In genomic region chr10:31146496-31147219, GRCh38 we compare ENCODE assay signal across 10 cellular contexts.
A peak's percentile ranks its signal among the peaks of the same experiment; 100 is the strongest.
DNase-seq lines count a peak whose midpoint lies in the region; ATAC-seq and TF ChIP-seq lines count a peak whose summit lies in the region.
"Had no signal": no experiment of that assay in that cellular context is flagged by ENCODE, and none has a peak within 500 bp of the region (broad histone marks: within the 10 kb centered on the region; RNA-seq: fewer than 3 reads in every experiment).

No MANE protein-coding gene starts in this region.

- peak; percentile 21 for DNase-seq in activated T-cell treated with anti-CD3 and anti-CD28 coated beads for 48 hours (ENCODE audit: low read depth)
- no peak for DNase-seq in activated T-cell treated with anti-CD3 and anti-CD28 coated beads, Interleukin-2, amount 50 U/mL, for 1 hour
- DNase-seq in activated naive CD8-positive, alpha-beta T cell treated with anti-CD3 and anti-CD28 coated beads, Interleukin-2, amount 50 U/mL, for 24 hours: no peak
- DNase-seq in iris pigment epithelial cell (ENCODE audit: low read depth): peak; percentile 86
- peak in 1 of 2 donors; percentile 70 for DNase-seq in upper lobe of left lung
- DNase-seq in activated CD4-positive, CD25-positive, alpha-beta regulatory T cell (lab: John Stamatoyannopoulos, UW): no peak
- DNase-seq: CD4-positive, CD25-positive, alpha-beta regulatory T cell had no signal

- no peak overlapping the region for H3K4me3 ChIP-seq in upper lobe of left lung

- TF ChIP-seq POLR2A in upper lobe of left lung (IDR thresholded peaks at IDR 0.05): no peak

- peak overlapping the region; percentile 76 for H3K27ac Mint-ChIP-seq in activated naive CD8-positive, alpha-beta T cell treated with anti-CD3 and anti-CD28 coated beads, Interleukin-2, amount 50 U/mL, for 24 hours
- H3K27ac Mint-ChIP-seq: CD4-positive, CD25-positive, alpha-beta regulatory T cell had no signal

- no peaks in the 10 kb centered on the region for H3K9me3 Mint-ChIP-seq in activated naive CD8-positive, alpha-beta T cell treated with anti-CD3 and anti-CD28 coated beads, Interleukin-2, amount 50 U/mL, for 24 hours

- no peak for TF ChIP-seq CTCF in upper lobe of left lung (IDR thresholded peaks at IDR 0.05)

- peaks cover 19% of the 10 kb centered on the region for H3K4me1 Mint-ChIP-seq in activated naive CD8-positive, alpha-beta T cell treated with anti-CD3 and anti-CD28 coated beads, Interleukin-2, amount 50 U/mL, for 24 hours
- H3K4me1 Mint-ChIP-seq: CD4-positive, CD25-positive, alpha-beta regulatory T cell had no signal

- peak overlapping the region; percentile 22 for H3K4me3 Mint-ChIP-seq in activated naive CD8-positive, alpha-beta T cell treated with anti-CD3 and anti-CD28 coated beads, Interleukin-2, amount 50 U/mL, for 24 hours
- H3K4me3 Mint-ChIP-seq: CD4-positive, CD25-positive, alpha-beta regulatory T cell had no signal

- TF ChIP-seq EP300 in upper lobe of left lung (IDR thresholded peaks at IDR 0.05): no peak

- no peaks in the 10 kb centered on the region for H3K27me3 ChIP-seq in upper lobe of left lung

- H3K27ac ChIP-seq in upper lobe of left lung: peak overlapping the region in 1 of 4 donors; percentile 34
- H3K27ac ChIP-seq: VCaP had no signal

- WGBS in upper lobe of left lung, 2 donors: 25 to 33% methylated on average over 18 to 20 of the region's 21 CpGs

- H3K36me3 ChIP-seq in upper lobe of left lung: no peaks in the 10 kb centered on the region

- peaks cover 5% of the 10 kb centered on the region for H3K27me3 Mint-ChIP-seq in activated naive CD8-positive, alpha-beta T cell treated with anti-CD3 and anti-CD28 coated beads, Interleukin-2, amount 50 U/mL, for 24 hours

- peaks cover 5 to 12% (median 11%) of the 10 kb centered on the region in 4 donors for H3K4me1 ChIP-seq in upper lobe of left lung

- no peaks in the 10 kb centered on the region for H3K36me3 Mint-ChIP-seq in activated naive CD8-positive, alpha-beta T cell treated with anti-CD3 and anti-CD28 coated beads, Interleukin-2, amount 50 U/mL, for 24 hours (ENCODE audit: low read depth)
- H3K36me3 Mint-ChIP-seq: CD4-positive, CD25-positive, alpha-beta regulatory T cell had no signal

- peak; percentile 67 for ATAC-seq in activated naive CD8-positive, alpha-beta T cell treated with anti-CD3 and anti-CD28 coated beads, Interleukin-2, amount 50 U/mL, for 24 hours
- ATAC-seq in upper lobe of left lung (ENCODE audit: low FRiP score in 2 of 2) (peak; percentile 58 to 63), HG02981 (IDR thresholded peaks at IDR 0.05; ENCODE audit: unreplicated experiment) (no peak), GM19035 (IDR thresholded peaks at IDR 0.05; ENCODE audit: unreplicated experiment) (no peak)

- no peaks in the 10 kb centered on the region for H3K9me3 ChIP-seq in upper lobe of left lung

Comparison
In these comparisons a context has a peak if more than half of its experiments do, and no peak if none do; other contexts are left out.
1. DNase-seq: peak in activated T-cell treated with anti-CD3 and anti-CD28 coated beads for 48 hours (single experiment) and iris pigment epithelial cell (single experiment); none in activated T-cell treated with anti-CD3 and anti-CD28 coated beads, Interleukin-2, amount 50 U/mL, for 1 hour (single experiment), activated naive CD8-positive, alpha-beta T cell treated with anti-CD3 and anti-CD28 coated beads, Interleukin-2, amount 50 U/mL, for 24 hours (single experiment) and activated CD4-positive, CD25-positive, alpha-beta regulatory T cell (0 of 4).
2. ATAC-seq: peak in activated naive CD8-positive, alpha-beta T cell treated with anti-CD3 and anti-CD28 coated beads, Interleukin-2, amount 50 U/mL, for 24 hours (single experiment) and upper lobe of left lung (2 of 2); none in HG02981 (single experiment) and GM19035 (single experiment).